Comparison of ENCODE assay signal across 28 cellular contexts in the genomic region with DNA sequence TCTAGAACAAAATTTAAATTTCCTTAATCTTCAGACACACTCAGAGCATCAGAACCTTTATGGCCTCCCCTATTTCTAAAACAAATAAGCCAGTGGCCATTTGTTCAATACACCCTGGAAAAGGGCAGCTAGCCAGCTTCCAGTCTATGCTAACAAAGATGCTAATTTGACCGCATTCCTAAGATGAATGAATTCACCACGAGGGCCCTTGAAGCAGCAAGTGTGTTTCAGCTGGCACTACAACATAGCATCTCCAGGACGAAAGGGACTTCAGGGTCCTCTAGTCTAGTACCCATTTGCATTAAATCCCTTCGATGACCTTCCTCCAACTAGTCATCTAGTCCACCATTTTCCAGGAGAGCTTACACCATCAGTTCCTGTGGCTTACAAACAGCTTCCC. TPM values are rescaled to one million over a fixed set of nuclear protein-coding genes. Genes with fewer than 3 reads are reported as not detected.
DNase-seq lines count a peak whose midpoint lies in the region; ATAC-seq and TF ChIP-seq lines count a peak whose summit lies in the region.
"Had no signal": no experiment of that assay in that cellular context is flagged by ENCODE, and none has a peak within 500 bp of the region (broad histone marks: within the 10 kb centered on the region; RNA-seq: fewer than 3 reads in every experiment).

No MANE protein-coding gene starts in this region.

- H3K27ac Mint-ChIP-seq in naive thymus-derived CD4-positive, alpha-beta T cell: no peak overlapping the region
- H3K27ac Mint-ChIP-seq: activated CD4-positive, alpha-beta T cell treated with anti-CD3 and anti-CD28 coated beads for 36 hours; activated CD8-positive, alpha-beta memory T cell treated with anti-CD3 and anti-CD28 coated beads, Interleukin-2, amount 10 ng/mL, durations not matched to agents 7 days and 5 days; activated naive CD8-positive, alpha-beta T cell treated with anti-CD3 and anti-CD28 coated beads, Interleukin-2, amount 10 ng/mL, durations not matched to agents 7 days and 5 days; dendritic cell treated with granulocyte-macrophage colony-stimulating factor and Interleukin-4, amounts not matched to agents 40 ng/mL and 50 ng/mL, for 4 days; memory B cell; natural killer cell; stimulated activated memory B cell treated with anti-CD40 and anti-IgM and Interleukin-4, amounts not matched to agents 10 μg/mL and 1 μg/mL and 100 μg/mL, for 72 hours had no signal

- in situ Hi-C loops in astrocyte of the cerebellum (cut with HindIII; ENCODE audit: low sequenced_read_pairs): no loop called here

- H3K27me3 Mint-ChIP-seq in naive thymus-derived CD4-positive, alpha-beta T cell: no peaks in the 10 kb centered on the region
- H3K27me3 Mint-ChIP-seq: activated CD4-positive, alpha-beta T cell treated with anti-CD3 and anti-CD28 coated beads for 36 hours had no signal

- ATAC-seq in left lung (peak; percentile 82), HG03571 (IDR thresholded peaks at IDR 0.05; ENCODE audit: unreplicated experiment) (no peak)
- ATAC-seq in naive thymus-derived CD4-positive, alpha-beta T cell: no peak
- ATAC-seq: activated CD4-positive, alpha-beta T cell treated with anti-CD3 and anti-CD28 coated beads for 36 hours; activated CD8-positive, alpha-beta memory T cell treated with anti-CD3 and anti-CD28 coated beads, Interleukin-2, amount 10 ng/mL, durations not matched to agents 7 days and 5 days; heart right ventricle; natural killer cell; pancreas; stimulated activated memory B cell treated with anti-CD40 and anti-IgM and Interleukin-4, amounts not matched to agents 10 μg/mL and 1 μg/mL and 100 μg/mL, for 72 hours had no signal

- no peaks in the 10 kb centered on the region for H3K9me3 ChIP-seq in left lung
- H3K9me3 ChIP-seq in naive thymus-derived CD4-positive, alpha-beta T cell (ENCODE audit: control insufficient read depth in 2 of 3, low read length in 3 of 3): no peaks in the 10 kb centered on the region
- H3K9me3 ChIP-seq: heart right ventricle, pancreas, sigmoid colon, thoracic aorta had no signal

- H3K4me1 Mint-ChIP-seq in naive thymus-derived CD4-positive, alpha-beta T cell: peaks cover 5 to 31% (median 17%) of the 10 kb centered on the region in 7 donors
- H3K4me1 Mint-ChIP-seq: natural killer cell had no signal

- H3K36me3 ChIP-seq in left lung: no peaks in the 10 kb centered on the region
- H3K36me3 ChIP-seq in naive thymus-derived CD4-positive, alpha-beta T cell (ENCODE audit: control insufficient read depth in 2 of 3, insufficient read depth in 3 of 3, low read length in 3 of 3): no peaks in the 10 kb centered on the region
- H3K36me3 ChIP-seq: heart right ventricle, pancreas, sigmoid colon, thoracic aorta had no signal

- no peaks in the 10 kb centered on the region for H3K36me3 Mint-ChIP-seq in naive thymus-derived CD4-positive, alpha-beta T cell
- H3K36me3 Mint-ChIP-seq: activated CD8-positive, alpha-beta memory T cell treated with anti-CD3 and anti-CD28 coated beads, Interleukin-2, amount 10 ng/mL, durations not matched to agents 7 days and 5 days; activated naive CD8-positive, alpha-beta T cell treated with anti-CD3 and anti-CD28 coated beads, Interleukin-2, amount 10 ng/mL, durations not matched to agents 7 days and 5 days; memory B cell; natural killer cell; stimulated activated memory B cell treated with anti-CD40 and anti-IgM and Interleukin-4, amounts not matched to agents 10 μg/mL and 1 μg/mL and 100 μg/mL, for 72 hours had no signal

- H3K4me3 ChIP-seq in LNCaP clone FGC (ENCODE audit: low read depth, low read length) (no peak overlapping the region), astrocyte of the cerebellum (ENCODE audit: low read depth, low read length) (no peak overlapping the region), left lung (no peak overlapping the region)
- H3K4me3 ChIP-seq in naive thymus-derived CD4-positive, alpha-beta T cell (ENCODE audit: low read length): no peak overlapping the region
- H3K4me3 ChIP-seq: GM23248, heart right ventricle, pancreas, sigmoid colon, thoracic aorta had no signal

- H3K27ac ChIP-seq in left lung: no peak overlapping the region
- H3K27ac ChIP-seq in naive thymus-derived CD4-positive, alpha-beta T cell (ENCODE audit: low read depth, low read length): no peak overlapping the region
- H3K27ac ChIP-seq: GM23248, heart right ventricle, pancreas, sigmoid colon, thoracic aorta had no signal

- CTCF ChIA-PET in naive thymus-derived CD4-positive, alpha-beta T cell (lab: Charles Lee): interaction anchor here (0.8 to 1.7 kb wide), 2 partner anchors 91 to 136 kb away, joined by 3 to 4 read pairs; no protein-coding TSS in a partner anchor

- DNase-seq in DMS79 treated with DMSO at 0.1 percent for 48 hours (lab: John Stamatoyannopoulos, UW): peak; percentile 95
- peak; percentile 10 for DNase-seq in LNCaP clone FGC (ENCODE audit: low read depth)
- peak; percentile 37 for DNase-seq in astrocyte of the cerebellum (ENCODE audit: low read depth)
- DNase-seq in left lung: peak in 1 of 2 donors; percentile 47
- no peak for DNase-seq in naive thymus-derived CD4-positive, alpha-beta T cell
- DNase-seq in effector CD8-positive, alpha-beta T cell (lab: John Stamatoyannopoulos, UW): no peak
- no peak for DNase-seq in activated CD4-positive, alpha-beta T cell treated with anti-CD3 and anti-CD28 coated beads, Interleukin-2, amount 50 U/mL, for 1 hour
- DNase-seq: activated CD4-positive, alpha-beta T cell treated with anti-CD3 and anti-CD28 coated beads for 36 hours; activated CD8-positive, alpha-beta memory T cell treated with anti-CD3 and anti-CD28 coated beads, Interleukin-2, amount 10 ng/mL, durations not matched to agents 7 days and 5 days; activated naive CD8-positive, alpha-beta T cell treated with anti-CD3 and anti-CD28 coated beads, Interleukin-2, amount 10 ng/mL, durations not matched to agents 7 days and 5 days; C1 segment of cervical spinal cord; GM23248; heart right ventricle; islet precursor cell; Kasumi-1; natural killer cell; NCI-H1092; NCI-H2107; NCI-H526; pancreas; SHP77; sigmoid colon had no signal

- H3K4me1 ChIP-seq in left lung: no peaks in the 10 kb centered on the region
- peaks cover 9 to 14% of the 10 kb centered on the region in 2 donors for H3K4me1 ChIP-seq in naive thymus-derived CD4-positive, alpha-beta T cell (ENCODE audit: control insufficient read depth in 2 of 2, insufficient read depth in 2 of 2, low read length in 2 of 2)
- H3K4me1 ChIP-seq: pancreas had no signal

- no peaks in the 10 kb centered on the region for H3K9me3 Mint-ChIP-seq in naive thymus-derived CD4-positive, alpha-beta T cell
- H3K9me3 Mint-ChIP-seq: dendritic cell treated with granulocyte-macrophage colony-stimulating factor and Interleukin-4, amounts not matched to agents 40 ng/mL and 50 ng/mL, for 4 days; memory B cell; natural killer cell; stimulated activated memory B cell treated with anti-CD40 and anti-IgM and Interleukin-4, amounts not matched to agents 10 μg/mL and 1 μg/mL and 100 μg/mL, for 72 hours had no signal

- H3K27me3 ChIP-seq in left lung: no peaks in the 10 kb centered on the region
- H3K27me3 ChIP-seq in naive thymus-derived CD4-positive, alpha-beta T cell (ENCODE audit: control insufficient read depth in 2 of 2, insufficient read depth in 2 of 2, low read length in 2 of 2): no peaks in the 10 kb centered on the region
- H3K27me3 ChIP-seq: pancreas had no signal

- no peak overlapping the region for H3K4me3 Mint-ChIP-seq in naive thymus-derived CD4-positive, alpha-beta T cell
- H3K4me3 Mint-ChIP-seq: activated CD4-positive, alpha-beta T cell treated with anti-CD3 and anti-CD28 coated beads for 36 hours; activated CD8-positive, alpha-beta memory T cell treated with anti-CD3 and anti-CD28 coated beads, Interleukin-2, amount 10 ng/mL, durations not matched to agents 7 days and 5 days; activated naive CD8-positive, alpha-beta T cell treated with anti-CD3 and anti-CD28 coated beads, Interleukin-2, amount 10 ng/mL, durations not matched to agents 7 days and 5 days; dendritic cell treated with granulocyte-macrophage colony-stimulating factor and Interleukin-4, amounts not matched to agents 40 ng/mL and 50 ng/mL, for 4 days; memory B cell; natural killer cell; stimulated activated memory B cell treated with anti-CD40 and anti-IgM and Interleukin-4, amounts not matched to agents 10 μg/mL and 1 μg/mL and 100 μg/mL, for 72 hours had no signal

- POLR2A ChIA-PET in naive thymus-derived CD4-positive, alpha-beta T cell (lab: Charles Lee): no interaction called here

- no peak for TF ChIP-seq CTCF in LNCaP clone FGC (IDR thresholded peaks at IDR 0.05; ENCODE audit: control insufficient read depth, extremely low read depth, insufficient read depth)
- TF ChIP-seq CTCF in astrocyte of the cerebellum (IDR thresholded peaks at IDR 0.05; ENCODE audit: low read depth, low read length, missing control alignments): no peak
- no peak for TF ChIP-seq CTCF in left lung (IDR thresholded peaks at IDR 0.05)

- intact Hi-C loops in left lung (cut with DNase I): no loop called here
- intact Hi-C loops in naive thymus-derived CD4-positive, alpha-beta T cell (cut with micrococcal nuclease): no loop called here

RNA-seq across cellular contexts. Expression of a gene that starts 11.0 kb away (rescaled TPM):
- total RNA-seq in left lung: not detected
- not detected for total RNA-seq in naive thymus-derived CD4-positive, alpha-beta T cell
- polyA plus RNA-seq in naive thymus-derived CD4-positive, alpha-beta T cell: not detected
- total RNA-seq: activated CD4-positive, alpha-beta T cell treated with anti-CD3 and anti-CD28 coated beads for 36 hours; activated CD8-positive, alpha-beta memory T cell treated with anti-CD3 and anti-CD28 coated beads, Interleukin-2, amount 10 ng/mL, durations not matched to agents 7 days and 5 days; activated naive CD8-positive, alpha-beta T cell treated with anti-CD3 and anti-CD28 coated beads, Interleukin-2, amount 10 ng/mL, durations not matched to agents 7 days and 5 days; GM23248; heart right ventricle; HT1080; natural killer cell; pancreas; sigmoid colon; thoracic aorta had no signal
- polyA plus RNA-seq: GM23248, heart right ventricle, pancreas, sigmoid colon had no signal

RNA-seq across cellular contexts. Expression of a gene that starts 15.9 kb away (rescaled TPM):
- total RNA-seq in left lung: not detected
- not detected for total RNA-seq in naive thymus-derived CD4-positive, alpha-beta T cell
- not detected for polyA plus RNA-seq in naive thymus-derived CD4-positive, alpha-beta T cell
- total RNA-seq: activated CD4-positive, alpha-beta T cell treated with anti-CD3 and anti-CD28 coated beads for 36 hours; activated CD8-positive, alpha-beta memory T cell treated with anti-CD3 and anti-CD28 coated beads, Interleukin-2, amount 10 ng/mL, durations not matched to agents 7 days and 5 days; activated naive CD8-positive, alpha-beta T cell treated with anti-CD3 and anti-CD28 coated beads, Interleukin-2, amount 10 ng/mL, durations not matched to agents 7 days and 5 days; GM23248; heart right ventricle; HT1080; natural killer cell; pancreas; sigmoid colon; thoracic aorta had no signal
- polyA plus RNA-seq: GM23248, pancreas, sigmoid colon had no signal

RNA-seq across cellular contexts. Expression of a gene that starts 27.4 kb away (rescaled TPM):
- total RNA-seq in left lung: not detected
- total RNA-seq in naive thymus-derived CD4-positive, alpha-beta T cell: not detected
- polyA plus RNA-seq in naive thymus-derived CD4-positive, alpha-beta T cell: not detected
- total RNA-seq: activated CD4-positive, alpha-beta T cell treated with anti-CD3 and anti-CD28 coated beads for 36 hours; activated CD8-positive, alpha-beta memory T cell treated with anti-CD3 and anti-CD28 coated beads, Interleukin-2, amount 10 ng/mL, durations not matched to agents 7 days and 5 days; activated naive CD8-positive, alpha-beta T cell treated with anti-CD3 and anti-CD28 coated beads, Interleukin-2, amount 10 ng/mL, durations not matched to agents 7 days and 5 days; GM23248; heart right ventricle; HT1080; natural killer cell; pancreas; sigmoid colon; thoracic aorta had no signal
- polyA plus RNA-seq: GM23248, heart right ventricle, pancreas, sigmoid colon had no signal

RNA-seq across cellular contexts. Expression of a gene that starts 31.2 kb away (rescaled TPM):
- not detected for total RNA-seq in left lung
- not detected for total RNA-seq in naive thymus-derived CD4-positive, alpha-beta T cell
- polyA plus RNA-seq in naive thymus-derived CD4-positive, alpha-beta T cell: not detected
- total RNA-seq: activated CD4-positive, alpha-beta T cell treated with anti-CD3 and anti-CD28 coated beads for 36 hours; activated CD8-positive, alpha-beta memory T cell treated with anti-CD3 and anti-CD28 coated beads, Interleukin-2, amount 10 ng/mL, durations not matched to agents 7 days and 5 days; activated naive CD8-positive, alpha-beta T cell treated with anti-CD3 and anti-CD28 coated beads, Interleukin-2, amount 10 ng/mL, durations not matched to agents 7 days and 5 days; heart right ventricle; natural killer cell; pancreas; sigmoid colon; thoracic aorta had no signal
- polyA plus RNA-seq: heart right ventricle, pancreas, sigmoid colon had no signal

RNA-seq across cellular contexts. Expression of a gene that starts 43.7 kb away (rescaled TPM):
- not detected for total RNA-seq in left lung
- total RNA-seq in naive thymus-derived CD4-positive, alpha-beta T cell: not detected
- not detected for polyA plus RNA-seq in naive thymus-derived CD4-positive, alpha-beta T cell
- total RNA-seq: activated CD4-positive, alpha-beta T cell treated with anti-CD3 and anti-CD28 coated beads for 36 hours; activated CD8-positive, alpha-beta memory T cell treated with anti-CD3 and anti-CD28 coated beads, Interleukin-2, amount 10 ng/mL, durations not matched to agents 7 days and 5 days; activated naive CD8-positive, alpha-beta T cell treated with anti-CD3 and anti-CD28 coated beads, Interleukin-2, amount 10 ng/mL, durations not matched to agents 7 days and 5 days; heart right ventricle; HT1080; natural killer cell; pancreas; sigmoid colon; thoracic aorta had no signal
- polyA plus RNA-seq: heart right ventricle, pancreas, sigmoid colon had no signal

Comparison
In these comparisons a context has a peak if more than half of its experiments do, and no peak if none do; other contexts are left out.
1. DNase-seq: peak in DMS79 treated with DMSO at 0.1 percent for 48 hours (single experiment), LNCaP clone FGC (single experiment) and astrocyte of the cerebellum (single experiment); none in naive thymus-derived CD4-positive, alpha-beta T cell (0 of 9), effector CD8-positive, alpha-beta T cell (single experiment) and activated CD4-positive, alpha-beta T cell treated with anti-CD3 and anti-CD28 coated beads, Interleukin-2, amount 50 U/mL, for 1 hour (single experiment).